20 cellular contexts compared by ENCODE assay signal in the genomic region with DNA sequence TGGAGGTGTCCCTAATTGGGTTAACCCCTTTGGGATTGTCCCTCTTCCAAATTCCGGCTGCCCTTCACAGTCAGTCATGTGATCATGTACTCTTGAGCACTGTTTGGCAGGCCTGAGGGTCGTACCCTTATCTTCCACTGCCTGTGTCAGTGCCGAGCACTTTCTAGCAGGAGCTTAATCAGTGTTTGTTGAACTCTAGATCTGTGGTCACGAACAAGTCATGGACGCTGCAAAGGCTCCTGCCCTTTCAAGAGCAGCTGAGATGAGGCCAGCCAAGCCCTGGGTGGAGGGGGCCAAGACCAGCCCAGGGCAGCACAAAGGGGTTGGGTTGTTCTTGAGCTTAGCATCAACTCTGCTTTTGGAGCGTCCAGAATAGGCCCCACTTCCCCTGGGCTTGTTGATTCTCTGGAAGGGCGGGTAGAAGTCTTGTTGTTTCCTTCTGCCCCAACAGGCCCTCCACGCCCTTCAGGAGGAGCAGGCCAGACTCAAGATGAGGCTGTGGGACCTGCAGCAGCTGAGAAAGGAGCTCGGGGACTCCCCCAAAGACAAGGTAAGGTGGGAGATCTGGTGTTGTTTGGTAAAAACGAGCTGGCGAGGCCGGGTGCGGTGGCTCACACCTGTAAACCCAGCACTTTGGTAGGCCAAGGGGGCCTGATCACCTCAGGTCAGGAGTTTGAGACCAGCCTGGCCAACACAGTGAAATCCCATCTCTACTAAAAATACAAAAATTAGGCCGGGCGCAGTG. TPM values are rescaled to one million over a fixed set of nuclear protein-coding genes. Genes with fewer than 3 reads are reported as not detected.
A peak's percentile ranks its signal among the peaks of the same experiment; 100 is the strongest.
DNase-seq lines count a peak whose midpoint lies in the region; ATAC-seq and TF ChIP-seq lines count a peak whose summit lies in the region.
"Had no signal": no experiment of that assay in that cellular context is flagged by ENCODE, and none has a peak within 500 bp of the region (broad histone marks: within the 10 kb centered on the region; RNA-seq: fewer than 3 reads in every experiment).

No MANE protein-coding gene starts in this region.

- H3K27ac ChIP-seq in GM23338 (ENCODE audit: low read depth) (no peak overlapping the region), right cardiac atrium (ENCODE audit: low read length) (peak overlapping the region; percentile 6), sigmoid colon (peak overlapping the region in 3 of 4 donors; percentile 2 to 45 (median 38))
- H3K27ac ChIP-seq: epithelial cell of prostate had no signal

- H3K9me3 Mint-ChIP-seq in GM23338, result no peaks in the 10 kb centered on the region
- H3K9me3 Mint-ChIP-seq: activated naive CD4-positive, alpha-beta T cell treated with anti-CD3 and anti-CD28 coated beads, Interleukin-2, amount 50 U/mL, for 24 hours; central memory CD8-positive, alpha-beta T cell; stimulated activated naive CD8-positive, alpha-beta T cell treated with anti-CD3 and anti-CD28 coated beads, Interleukin-15, Interleukin-2, amounts not matched to agents 100 ng/mL and 50 ng/mL, for 24 hours had no signal

- H3K27me3 Mint-ChIP-seq in GM23338 (ENCODE audit: insufficient read depth, low read depth, poor library complexity), result peaks cover 5% of the 10 kb centered on the region
- H3K27me3 Mint-ChIP-seq: activated naive CD4-positive, alpha-beta T cell treated with anti-CD3 and anti-CD28 coated beads, Interleukin-2, amount 50 U/mL, for 24 hours; B cell; central memory CD8-positive, alpha-beta T cell; stimulated activated naive CD8-positive, alpha-beta T cell treated with anti-CD3 and anti-CD28 coated beads, Interleukin-15, Interleukin-2, amounts not matched to agents 100 ng/mL and 50 ng/mL, for 24 hours had no signal

- H3K36me3 ChIP-seq in GM23338 (ENCODE audit: insufficient read depth) (peaks cover 6% of the 10 kb centered on the region; the same call in 1 of the 2 replicates), adipocyte (ENCODE audit: control insufficient read depth, insufficient read depth, low read length, severe bottlenecking) (peaks cover 38% of the 10 kb centered on the region), sigmoid colon (peaks cover 10 to 49% (median 24%) of the 10 kb centered on the region in 4 donors)

- H2AFZ ChIP-seq in GM23338, result no peak overlapping the region

- H3K9me3 ChIP-seq in adipocyte (ENCODE audit: control insufficient read depth, low read length), result no peaks in the 10 kb centered on the region
- no peaks in the 10 kb centered on the region for H3K9me3 ChIP-seq in right cardiac atrium (ENCODE audit: control insufficient read depth, low read length)
- no peaks in the 10 kb centered on the region for H3K9me3 ChIP-seq in sigmoid colon

- peaks cover 35% of the 10 kb centered on the region for H3K4me1 Mint-ChIP-seq in GM23338

- H3K4me3 Mint-ChIP-seq in GM23338, result no peak overlapping the region
- H3K4me3 Mint-ChIP-seq: activated naive CD4-positive, alpha-beta T cell treated with anti-CD3 and anti-CD28 coated beads, Interleukin-2, amount 50 U/mL, for 24 hours; B cell; central memory CD8-positive, alpha-beta T cell; stimulated activated naive CD8-positive, alpha-beta T cell treated with anti-CD3 and anti-CD28 coated beads, Interleukin-15, Interleukin-2, amounts not matched to agents 100 ng/mL and 50 ng/mL, for 24 hours had no signal

- no peaks in the 10 kb centered on the region for H4K20me1 ChIP-seq in GM23338 (replicated peaks; ENCODE audit: insufficient read depth)

- H3K4me3 ChIP-seq in GM23338, result no peak overlapping the region
- peak overlapping the region; percentile 11 for H3K4me3 ChIP-seq in adipocyte (ENCODE audit: low read length)
- H3K4me3 ChIP-seq in right cardiac atrium (ENCODE audit: low read length), result no peak overlapping the region
- no peak overlapping the region for H3K4me3 ChIP-seq in sigmoid colon

- peak overlapping the region; percentile 41 for H3K9ac ChIP-seq in adipocyte (ENCODE audit: low read length)

- no peak overlapping the region for H3K4me2 ChIP-seq in GM23338

- TF ChIP-seq EP300 in sigmoid colon (IDR thresholded peaks at IDR 0.05), result no peak

- WGBS in right cardiac atrium, result 63% methylated on average over 15 of the region's 15 CpGs
- 73 to 85% methylated on average over 15 of the region's 15 CpGs for WGBS in sigmoid colon, 2 donors

- H3K27me3 ChIP-seq in GM23338 (ENCODE audit: insufficient read depth) (no peaks in the 10 kb centered on the region), adipocyte (replicated peaks; ENCODE audit: control insufficient read depth, insufficient read depth, low read length) (no peaks in the 10 kb centered on the region), right cardiac atrium (ENCODE audit: control insufficient read depth, insufficient read depth) (no peaks in the 10 kb centered on the region), sigmoid colon (no peaks in the 10 kb centered on the region)

- intact Hi-C loops in right cardiac atrium (cut with DNase I), result no loop called here
- intact Hi-C loops in sigmoid colon (cut with DNase I), result no loop called here
- intact Hi-C loops in head of caudate nucleus (cut with DNase I), result no loop called here

- H3K4me1 ChIP-seq in GM23338 (ENCODE audit: insufficient read depth) (peaks cover 12% of the 10 kb centered on the region), adipocyte (ENCODE audit: control insufficient read depth, insufficient read depth, low read length) (peaks cover 35% of the 10 kb centered on the region), right cardiac atrium (ENCODE audit: control insufficient read depth, insufficient read depth, low read length) (peaks cover 20% of the 10 kb centered on the region), sigmoid colon (peaks cover 0 to 35% (median 31%) of the 10 kb centered on the region in 4 donors)

- no peaks in the 10 kb centered on the region for H3K9me2 ChIP-seq in GM23338 (ENCODE audit: insufficient read depth)

- H3K27ac Mint-ChIP-seq in GM23338, result peak overlapping the region; percentile 67; the same call in 1 of the 2 replicates
- H3K27ac Mint-ChIP-seq: activated naive CD4-positive, alpha-beta T cell treated with anti-CD3 and anti-CD28 coated beads, Interleukin-2, amount 50 U/mL, for 24 hours; B cell; stimulated activated naive CD8-positive, alpha-beta T cell treated with anti-CD3 and anti-CD28 coated beads, Interleukin-15, Interleukin-2, amounts not matched to agents 100 ng/mL and 50 ng/mL, for 24 hours had no signal

- no peak for TF ChIP-seq POLR2A in sigmoid colon (IDR thresholded peaks at IDR 0.05)

- no peak for DNase-seq in GM23338 (ENCODE audit: low spot score)
- DNase-seq in adipocyte (ENCODE audit: low read depth), result no peak
- peak; percentile 79 to 84 (median 83) for DNase-seq in right cardiac atrium
- no peak for DNase-seq in sigmoid colon
- DNase-seq in activated T-cell treated with anti-CD3 and anti-CD28 coated beads, Interleukin-2, amount 50 U/mL, for 1 hour, result no peak
- DNase-seq in head of caudate nucleus, result no peak
- no peak for DNase-seq in GM20000 (ENCODE audit: low spot score)
- no peak for DNase-seq in effector CD8-positive, alpha-beta T cell (lab: John Stamatoyannopoulos, UW)
- DNase-seq: activated CD8-positive, alpha-beta memory T cell treated with anti-CD3 and anti-CD28 coated beads, Interleukin-2, amount 50 U/mL, for 4 hours; DMS79; KG1; NCI-H1436; NCI-H345; small intestine; SW 1271 had no signal

- H3K36me3 Mint-ChIP-seq in GM23338 (ENCODE audit: low read depth), result peaks cover 26% of the 10 kb centered on the region

- ATAC-seq in GM23338 (no peak), right cardiac atrium (peak; percentile 29 to 43)

- TF ChIP-seq CTCF in GM23338 (conservative IDR thresholded peaks at IDR 0.05; ENCODE audit: low read depth in 2 of 2), result no peak
- no peak for TF ChIP-seq CTCF in sigmoid colon (IDR thresholded peaks at IDR 0.05)
- no peak for TF ChIP-seq CTCF in GM20000 (IDR thresholded peaks at IDR 0.05; ENCODE audit: extremely low read depth, missing control alignments)

- H3K79me2 ChIP-seq in GM23338 (replicated peaks; ENCODE audit: insufficient read depth), result no peaks in the 10 kb centered on the region

- no peaks in the 10 kb centered on the region for H3F3A ChIP-seq in GM23338 (replicated peaks; ENCODE audit: low read depth)

TF ChIP-seq in GM23338, 12 proteins besides CTCF, POLR2A, EP300 and RAD21 (continues in another document):
- TF ChIP-seq JUNB (IDR thresholded peaks at IDR 0.05; ENCODE audit: unreplicated experiment) (no peak), EZH2phosphoT487 (IDR thresholded peaks at IDR 0.05; ENCODE audit: unreplicated experiment) (no peak), CREB1 (CRISPR knock-in tag; IDR thresholded peaks at IDR 0.05; ENCODE audit: low read depth) (no peak), STAT1 (IDR thresholded peaks at IDR 0.05; ENCODE audit: unreplicated experiment) (no peak), EZH2 (IDR thresholded peaks at IDR 0.05; ENCODE audit: low read depth, unreplicated experiment) (no peak)

RNA-seq across cellular contexts. Expression of a gene that starts 5.3 kb away (rescaled TPM):
- 2.3 and 3.3 TPM in 2 replicates for total RNA-seq in GM23338 (2014; rRNA removed; shearing (Covaris generic))
- polyA plus RNA-seq in GM23338 (2016; fragmentation: Nextera tagmentation; extraction: Ambion mirVana) (1.5 and 1.8 TPM in 2 replicates), right cardiac atrium (19.1 TPM), sigmoid colon (10 to 100 TPM; 48.6 to 77.9 (median 65.1) TPM)
- total RNA-seq in right cardiac atrium (10 to 100 TPM; 15.1 to 20.3 (median 19.5) TPM), sigmoid colon (10 to 100 TPM; 22.4 to 60.2 (median 45.1) TPM)

RNA-seq across cellular contexts. Expression of a gene that starts 10.3 kb away (rescaled TPM):
- total RNA-seq in GM23338 (2014; rRNA removed; shearing (Covaris generic)), result 227 and 300 TPM in 2 replicates
- polyA plus RNA-seq in GM23338 (2016; fragmentation: Nextera tagmentation; extraction: Ambion mirVana), result 233 and 267 TPM in 2 replicates
- total RNA-seq in right cardiac atrium, result 100 to 1,000 TPM in 1 of 4 donors, 10 to 100 TPM in 3; 85.9 to 107 (median 93.7) TPM
- polyA plus RNA-seq in right cardiac atrium, result 71.6 TPM
- 100 to 1,000 TPM in 3 of 4 donors, 10 to 100 TPM in 1; 77.5 to 164 (median 152) TPM for total RNA-seq in sigmoid colon
- 10 to 100 TPM; 43.0 to 85.9 (median 44.6) TPM for polyA plus RNA-seq in sigmoid colon

RNA-seq across cellular contexts. Expression of a gene that starts 13.1 kb away (rescaled TPM):
- total RNA-seq in GM23338 (2014; rRNA removed; shearing (Covaris generic)), result 20.8 and 22.9 TPM in 2 replicates
- polyA plus RNA-seq in GM23338 (2016; fragmentation: Nextera tagmentation; extraction: Ambion mirVana) (18.5 and 20.4 TPM in 2 replicates), right cardiac atrium (3.2 TPM), sigmoid colon (under 1 TPM; 0.23 to 0.63 (median 0.60) TPM)
- total RNA-seq in right cardiac atrium (1 to 10 TPM; 2.9 to 5.3 (median 4.2) TPM), sigmoid colon (1 to 10 TPM; 2.5 to 4.6 (median 2.8) TPM)

RNA-seq across cellular contexts. Expression of a gene that starts 13.7 kb away (rescaled TPM):
- total RNA-seq in GM23338 (2014; rRNA removed; shearing (Covaris generic)), result 1,307 and 1,784 TPM in 2 replicates
- polyA plus RNA-seq in GM23338 (2016; fragmentation: Nextera tagmentation; extraction: Ambion mirVana) (2,722 and 2,793 TPM in 2 replicates), right cardiac atrium (2,068 TPM), sigmoid colon (1,000 to 10,000 TPM; 3,316 to 4,569 (median 3,351) TPM)
- total RNA-seq in right cardiac atrium (100 to 1,000 TPM; 651 to 877 (median 735) TPM), sigmoid colon (1,000 to 10,000 TPM; 1,576 to 2,828 (median 2,217) TPM)

RNA-seq across cellular contexts. Expression of a gene that starts 31.5 kb away (rescaled TPM):
- total RNA-seq in GM23338 (2014; rRNA removed; shearing (Covaris generic)), result 11.1 and 11.9 TPM in 2 replicates
- polyA plus RNA-seq in GM23338 (2016; fragmentation: Nextera tagmentation; extraction: Ambion mirVana), result 6.1 and 6.9 TPM in 2 replicates
- 10 to 100 TPM in 3 of 4 donors, 1 to 10 TPM in 1; 9.8 to 14.4 (median 10.7) TPM for total RNA-seq in right cardiac atrium
- polyA plus RNA-seq in right cardiac atrium, result 6.7 TPM
- total RNA-seq in sigmoid colon, result 10 to 100 TPM in 3 of 4 donors, 1 to 10 TPM in 1; 10.0 to 13.8 (median 12.1) TPM
- 10 to 100 TPM in 2 of 3 donors, 1 to 10 TPM in 1; 8.4 to 14.7 (median 10.2) TPM for polyA plus RNA-seq in sigmoid colon

Comparison
In these comparisons a context has a peak if more than half of its experiments do, and no peak if none do; other contexts are left out.
1. DNase-seq: peak in right cardiac atrium (3 of 3); none in GM23338 (single experiment), adipocyte (single experiment), sigmoid colon (single experiment), activated T-cell treated with anti-CD3 and anti-CD28 coated beads, Interleukin-2, amount 50 U/mL, for 1 hour (single experiment), head of caudate nucleus (0 of 42), GM20000 (single experiment) and effector CD8-positive, alpha-beta T cell (single experiment).